ENCODE assay signal across 25 cellular contexts in genomic region chr5:179509845-179510244, GRCh38.
"Had no signal": no experiment of that assay in that cellular context is flagged by ENCODE, and none has a peak within 500 bp of the region (broad histone marks: within the 10 kb centered on the region; RNA-seq: fewer than 3 reads in every experiment).

No MANE protein-coding gene starts in this region.

- H3K27ac Mint-ChIP-seq: activated CD4-positive, alpha-beta memory T cell treated with anti-CD3 and anti-CD28 coated beads, Interleukin-2, amount 10 ng/mL, durations not matched to agents 7 days and 5 days; activated naive CD4-positive, alpha-beta T cell treated with anti-CD3 and anti-CD28 coated beads, Interleukin-2, amount 10 ng/mL, durations not matched to agents 7 days and 5 days; activated naive CD8-positive, alpha-beta T cell treated with anti-CD3 and anti-CD28 coated beads for 36 hours; activated T-cell treated with anti-CD3 and anti-CD28 coated beads, Interleukin-2, amount 50 U/mL, for 24 hours had no signal

- H3K36me3 Mint-ChIP-seq: activated naive CD4-positive, alpha-beta T cell treated with anti-CD3 and anti-CD28 coated beads, Interleukin-2, amount 10 ng/mL, durations not matched to agents 7 days and 5 days; activated naive CD8-positive, alpha-beta T cell treated with anti-CD3 and anti-CD28 coated beads for 36 hours had no signal

- H3K27ac ChIP-seq: ascending aorta, cardiac muscle cell, colonic mucosa, WERI-Rb-1 had no signal

- DNase-seq: activated CD4-positive, alpha-beta memory T cell treated with anti-CD3 and anti-CD28 coated beads, Interleukin-2, amount 10 ng/mL, durations not matched to agents 7 days and 5 days; activated CD4-positive, alpha-beta T cell treated with anti-CD3 and anti-CD28 coated beads for 1 hour; activated CD4-positive, alpha-beta T cell treated with anti-CD3 and anti-CD28 coated beads for 48 hours; activated CD4-positive, CD25-positive, alpha-beta regulatory T cell; activated gamma-delta T cell treated with Interleukin-2 at 50 U/mL for 16 hours; activated naive CD4-positive, alpha-beta T cell treated with anti-CD3 and anti-CD28 coated beads, Interleukin-2, amount 10 ng/mL, durations not matched to agents 7 days and 5 days; activated naive CD8-positive, alpha-beta T cell treated with anti-CD3 and anti-CD28 coated beads for 36 hours; activated T-cell treated with anti-CD3 and anti-CD28 coated beads, Interleukin-2, amount 50 U/mL, for 24 hours; amniotic stem cell; colonic mucosa; MG63; NCI-H1092; NCI-H1436 treated with DMSO at 0.1 percent for 48 hours; NCI-H1694 treated with DMSO at 0.1 percent for 48 hours; NCI-H2029; NCI-H345; NCI-H526; NCI-H748 treated with DMSO at 0.1 percent for 48 hours; NK-92 treated with Interleukin-12 subunit alpha and Interleukin-12 subunit beta, amount 100 ng/mL, for 24 hours; Right ventricle myocardium superior; T1000; WERI-Rb-1 had no signal

- H3K4me3 Mint-ChIP-seq: activated CD4-positive, alpha-beta memory T cell treated with anti-CD3 and anti-CD28 coated beads, Interleukin-2, amount 10 ng/mL, durations not matched to agents 7 days and 5 days; activated naive CD4-positive, alpha-beta T cell treated with anti-CD3 and anti-CD28 coated beads, Interleukin-2, amount 10 ng/mL, durations not matched to agents 7 days and 5 days; activated naive CD8-positive, alpha-beta T cell treated with anti-CD3 and anti-CD28 coated beads for 36 hours; activated T-cell treated with anti-CD3 and anti-CD28 coated beads, Interleukin-2, amount 50 U/mL, for 24 hours; central memory CD8-positive, alpha-beta T cell had no signal

- H3K4me1 Mint-ChIP-seq: central memory CD8-positive, alpha-beta T cell had no signal

- H3K4me3 ChIP-seq: ascending aorta, cardiac muscle cell, colonic mucosa, MG63 had no signal

- H3K27me3 Mint-ChIP-seq: activated CD4-positive, alpha-beta memory T cell treated with anti-CD3 and anti-CD28 coated beads, Interleukin-2, amount 10 ng/mL, durations not matched to agents 7 days and 5 days had no signal

- H3K27me3 ChIP-seq: ascending aorta, cardiac muscle cell, colonic mucosa had no signal

- H3K9me3 Mint-ChIP-seq: activated CD4-positive, alpha-beta memory T cell treated with anti-CD3 and anti-CD28 coated beads, Interleukin-2, amount 10 ng/mL, durations not matched to agents 7 days and 5 days; activated naive CD4-positive, alpha-beta T cell treated with anti-CD3 and anti-CD28 coated beads, Interleukin-2, amount 10 ng/mL, durations not matched to agents 7 days and 5 days; activated naive CD8-positive, alpha-beta T cell treated with anti-CD3 and anti-CD28 coated beads for 36 hours; activated T-cell treated with anti-CD3 and anti-CD28 coated beads, Interleukin-2, amount 50 U/mL, for 24 hours; central memory CD8-positive, alpha-beta T cell had no signal
